Comparison of ENCODE assay signal across 8 cellular contexts in genomic region chr7:22083711-22084289, GRCh38.
DNase-seq lines count a peak whose midpoint lies in the region; ATAC-seq and TF ChIP-seq lines count a peak whose summit lies in the region.

No MANE protein-coding gene starts in this region.

- H3K36me3 ChIP-seq in CD8-positive, alpha-beta T cell (ENCODE audit: insufficient read depth, low read length): no peaks in the 10 kb centered on the region
- no peaks in the 10 kb centered on the region for H3K36me3 ChIP-seq in muscle layer of duodenum (ENCODE audit: control insufficient read depth in 1 of 2, insufficient read depth in 2 of 2, low read length in 2 of 2)

- peak overlapping the region; percentile 47 for H3K4me3 ChIP-seq in CD8-positive, alpha-beta T cell (ENCODE audit: low read depth, low read length)
- peak overlapping the region; percentile 86 for H3K4me3 ChIP-seq in coronary artery
- peak overlapping the region; percentile 77 to 85 for H3K4me3 ChIP-seq in muscle layer of duodenum (ENCODE audit: low read depth in 1 of 2, low read length in 2 of 2)

- peaks cover 13% of the 10 kb centered on the region for H3K4me1 Mint-ChIP-seq in CD8-positive, alpha-beta T cell (ENCODE audit: low read depth)

- H3K9me3 Mint-ChIP-seq in CD8-positive, alpha-beta T cell: no peaks in the 10 kb centered on the region

- no peaks in the 10 kb centered on the region for H3K9me3 ChIP-seq in CD8-positive, alpha-beta T cell (ENCODE audit: low read length)
- no peaks in the 10 kb centered on the region for H3K9me3 ChIP-seq in muscle layer of duodenum (ENCODE audit: control insufficient read depth in 1 of 2, low read length in 2 of 2)

- H3K27me3 ChIP-seq in CD8-positive, alpha-beta T cell (ENCODE audit: insufficient read depth, low read length): no peaks in the 10 kb centered on the region
- no peaks in the 10 kb centered on the region for H3K27me3 ChIP-seq in muscle layer of duodenum (ENCODE audit: low read depth, low read length)

- H3K27ac ChIP-seq in CD8-positive, alpha-beta T cell (ENCODE audit: low read depth, low read length): no peak overlapping the region
- H3K27ac ChIP-seq in coronary artery (peak overlapping the region; percentile 68 to 92), muscle layer of duodenum (ENCODE audit: low read length) (peak overlapping the region; percentile 86)

- CTCF ChIA-PET in CD8-positive, alpha-beta T cell (lab: Charles Lee): interaction anchor here (0.6 to 3.4 kb wide), 12 partner anchors 9 to 832 kb away, joined by 3 to 29 read pairs (median 4); no protein-coding TSS in a partner anchor

- no peaks in the 10 kb centered on the region for H3K36me3 Mint-ChIP-seq in CD8-positive, alpha-beta T cell

- intact Hi-C loops in CD8-positive, alpha-beta T cell (cut with DNase I, micrococcal nuclease): loop anchor here (1.0 to 2.0 kb wide), 2 partner anchors 822 to 825 kb away; no protein-coding TSS in a partner anchor
- intact Hi-C loops in posterior vena cava (cut with DNase I): no loop called here

- H3K4me1 ChIP-seq in CD8-positive, alpha-beta T cell (ENCODE audit: insufficient read depth, low read length): peaks cover 7% of the 10 kb centered on the region
- peaks cover 5 to 8% of the 10 kb centered on the region in 2 donors for H3K4me1 ChIP-seq in muscle layer of duodenum (ENCODE audit: control insufficient read depth in 1 of 2, insufficient read depth in 2 of 2, low read length in 2 of 2)

- no peak for TF ChIP-seq CTCF in CD8-positive, alpha-beta T cell (IDR thresholded peaks at IDR 0.05)
- TF ChIP-seq CTCF in coronary artery (IDR thresholded peaks at IDR 0.05): no peak

- no peak for ATAC-seq in CD8-positive, alpha-beta T cell

- peak overlapping the region; percentile 85 for H3K4me3 Mint-ChIP-seq in CD8-positive, alpha-beta T cell

- DNase-seq in CD8-positive, alpha-beta T cell: no peak
- DNase-seq in LHCN-M2 (ENCODE audit: low read depth) (peak; percentile 9), coronary artery (ENCODE audit: low spot score) (no peak), NCI-H1105 (lab: John Stamatoyannopoulos, UW) (no peak), COR-L47 (lab: John Stamatoyannopoulos, UW) (no peak), AG08395 (ENCODE audit: low spot score) (no peak), posterior vena cava (ENCODE audit: low spot score) (no peak)

- peak overlapping the region; percentile 82 for H3K27ac Mint-ChIP-seq in CD8-positive, alpha-beta T cell

- peaks cover 13% of the 10 kb centered on the region for H3K27me3 Mint-ChIP-seq in CD8-positive, alpha-beta T cell (ENCODE audit: low read depth)

- POLR2A ChIA-PET in CD8-positive, alpha-beta T cell (lab: Charles Lee): interaction anchor here (0.5 to 1.1 kb wide), 5 partner anchors 8 to 656 kb away, joined by 3 to 4 read pairs (median 3); partner anchors contain the start of gene SP4

Comparison
In these comparisons a context has a peak if more than half of its experiments do, and no peak if none do; other contexts are left out.
1. intact Hi-C loops: an anchor here in CD8-positive, alpha-beta T cell (1.0 to 2.0 kb wide); none called in posterior vena cava.